ENCODE assay signal across 18 cellular contexts in the genomic region with DNA sequence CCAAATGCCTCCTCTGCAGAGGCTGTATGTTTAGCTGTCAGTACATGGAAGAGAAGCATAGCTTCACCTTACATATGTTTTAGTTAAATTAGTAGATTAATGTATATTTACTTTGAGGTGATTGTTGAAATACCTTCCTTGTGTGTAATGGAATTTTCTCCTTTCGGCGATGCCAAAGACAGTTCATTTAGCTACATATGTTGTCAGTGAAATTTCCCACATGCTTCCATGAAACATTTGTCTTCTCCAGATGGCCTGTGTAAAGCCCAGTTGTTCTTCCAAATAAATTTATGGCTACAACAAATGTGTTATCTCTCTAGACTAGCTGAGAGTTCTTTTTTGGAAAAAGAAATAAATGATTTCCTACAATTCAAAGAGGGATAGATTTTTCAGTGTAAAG.
DNase-seq lines count a peak whose midpoint lies in the region; FAIRE-seq and TF ChIP-seq lines count a peak whose summit lies in the region.
"Had no signal": no experiment of that assay in that cellular context is flagged by ENCODE, and none has a peak within 500 bp of the region (broad histone marks: within the 10 kb centered on the region; RNA-seq: fewer than 3 reads in every experiment).

No MANE protein-coding gene starts in this region.

- H3F3A ChIP-seq in MM.1S (ENCODE audit: insufficient read depth, low read length) = no peaks in the 10 kb centered on the region

- no peak overlapping the region for H2AFZ ChIP-seq in MM.1S (ENCODE audit: low read length)

- H4K20me1 ChIP-seq in MM.1S (ENCODE audit: insufficient read depth, low read length) = no peaks in the 10 kb centered on the region

- no peaks in the 10 kb centered on the region for H3K27me3 ChIP-seq in MM.1S (replicated peaks; ENCODE audit: insufficient read depth, low read length)
- H3K27me3 ChIP-seq: upper lobe of left lung had no signal

- H3K9me2 ChIP-seq in MM.1S (replicated peaks; ENCODE audit: insufficient read depth, low read length) = no peaks in the 10 kb centered on the region

- no peak overlapping the region for H3K9ac ChIP-seq in MM.1S (ENCODE audit: low read length)

- TF ChIP-seq CTCF in fibroblast of mammary gland (conservative IDR thresholded peaks at IDR 0.05; ENCODE audit: control insufficient read depth, insufficient read depth, low read depth, low read length) (no peak), MM.1S (IDR thresholded peaks at IDR 0.05; ENCODE audit: low read length) (no peak), coronary artery (IDR thresholded peaks at IDR 0.05) (no peak)

- TF ChIP-seq POLR2A in H54 (IDR thresholded peaks at IDR 0.05; ENCODE audit: low read depth, low read length) = no peak

- DNase-seq in AG08395 (ENCODE audit: low spot score) (peak; percentile 12), NCI-H1694 treated with DMSO at 0.1 percent for 48 hours (lab: John Stamatoyannopoulos, UW) (peak; percentile 17), fibroblast of mammary gland (ENCODE audit: low read depth) (peak; percentile 34), myocyte (ENCODE audit: low read depth) (peak; percentile 63), MM.1S (no peak), NCI-H2107 treated with DMSO at 0.1 percent for 48 hours (lab: John Stamatoyannopoulos, UW; ENCODE audit: unreplicated experiment) (no peak), H54 (ENCODE audit: insufficient read length, low spot score) (no peak), coronary artery (ENCODE audit: low spot score) (no peak)
- DNase-seq: activated CD8-positive, alpha-beta memory T cell treated with anti-CD3 and anti-CD28 coated beads for 24 hours; CD8-positive, alpha-beta memory T cell; central memory CD4-positive, alpha-beta T cell; endodermal cell; NCI-H187 treated with DMSO at 0.1 percent for 48 hours; Right ventricle myocardium superior; stimulated activated CD4-positive, alpha-beta T cell treated with anti-CD3 and anti-CD28 coated beads, Interleukin-15, amount 100 ng/mL, for 24 hours; stimulated activated naive CD4-positive, alpha-beta T cell; upper lobe of left lung had no signal

- H3K9me3 ChIP-seq in MM.1S (replicated peaks; ENCODE audit: insufficient read depth, low read length) = no peaks in the 10 kb centered on the region
- H3K9me3 ChIP-seq: upper lobe of left lung had no signal

- H3K4me1 ChIP-seq in MM.1S (ENCODE audit: low read length) = no peaks in the 10 kb centered on the region

- H3K27ac ChIP-seq in MM.1S (ENCODE audit: low read length) = no peak overlapping the region
- no peak overlapping the region for H3K27ac ChIP-seq in coronary artery
- H3K27ac ChIP-seq: upper lobe of left lung had no signal

- no peak for FAIRE-seq in H54 (lab: Jason Lieb, UNC)

- no peak overlapping the region for H3K4me3 ChIP-seq in fibroblast of mammary gland (ENCODE audit: control insufficient read depth, low read depth, low read length)
- no peak overlapping the region for H3K4me3 ChIP-seq in MM.1S (ENCODE audit: low read length)
- no peak overlapping the region for H3K4me3 ChIP-seq in coronary artery
- H3K4me3 ChIP-seq: lung, upper lobe of left lung had no signal

- no peaks in the 10 kb centered on the region for H3K79me2 ChIP-seq in MM.1S (ENCODE audit: low read length)

- no peak overlapping the region for H3K4me2 ChIP-seq in MM.1S (ENCODE audit: low read depth, low read length)

- no peaks in the 10 kb centered on the region for H3K36me3 ChIP-seq in MM.1S (replicated peaks; ENCODE audit: insufficient read depth, low read length)
- H3K36me3 ChIP-seq: upper lobe of left lung had no signal

Comparison
In these comparisons a context has a peak if more than half of its experiments do, and no peak if none do; other contexts are left out.
1. DNase-seq: peak in AG08395 (single experiment), NCI-H1694 treated with DMSO at 0.1 percent for 48 hours (single experiment), fibroblast of mammary gland (single experiment) and myocyte (single experiment); none in MM.1S (single experiment), NCI-H2107 treated with DMSO at 0.1 percent for 48 hours (single experiment), H54 (single experiment) and coronary artery (single experiment).